7 cellular contexts compared by ENCODE assay signal in genomic region chr4:185707622-185708021, GRCh38.
DNase-seq lines count a peak whose midpoint lies in the region; ATAC-seq and TF ChIP-seq lines count a peak whose summit lies in the region.
"Not testable (repeated sequence)": the region's sequence is repeated elsewhere in the genome, so short reads cannot be mapped to it uniquely, and the experiment has no call there.

No MANE protein-coding gene starts in this region.

- H3K27ac Mint-ChIP-seq in activated B cell treated with CpG ODN at 0.5 μM for 24 hours (peak overlapping the region; percentile 0), MCF 10A (ENCODE audit: low read depth, unreplicated experiment) (peak overlapping the region; percentile 88)

- peak; percentile 65 for ATAC-seq in GM18907 (IDR thresholded peaks at IDR 0.05; ENCODE audit: unreplicated experiment)
- peak; percentile 40 for ATAC-seq in HG03565 (IDR thresholded peaks at IDR 0.05; ENCODE audit: unreplicated experiment)
- peak; percentile 66 for ATAC-seq in activated B cell treated with CpG ODN at 0.5 μM for 24 hours (ENCODE audit: low read depth)

- TF ChIP-seq CTCF in activated B cell treated with CpG ODN at 0.5 μM for 24 hours (IDR thresholded peaks at IDR 0.05); MCF 10A (IDR thresholded peaks at IDR 0.05; ENCODE audit: unreplicated experiment); fibroblast of mammary gland (conservative IDR thresholded peaks at IDR 0.05; ENCODE audit: control insufficient read depth, insufficient read depth, low read depth, low read length): not testable (repeated sequence)

- H3K4me1 Mint-ChIP-seq in activated B cell treated with CpG ODN at 0.5 μM for 24 hours (peaks cover 12% of the 10 kb centered on the region), MCF 10A (ENCODE audit: insufficient read depth, unreplicated experiment) (peaks cover 43% of the 10 kb centered on the region)

- CTCF ChIA-PET in activated B cell treated with CpG ODN at 0.5 μM for 24 hours (lab: Charles Lee), result not testable (repeated sequence)
- CTCF ChIA-PET in MCF 10A (lab: Yijun Ruan, JAX), result interaction anchor here (0.8 to 1.4 kb wide), 2 partner anchors 23 to 65 kb away, joined by 3 to 4 read pairs; no protein-coding TSS in a partner anchor

- H3K9me3 Mint-ChIP-seq in activated B cell treated with CpG ODN at 0.5 μM for 24 hours; MCF 10A (ENCODE audit: unreplicated experiment): not testable (repeated sequence)

- BruUV-seq in MCF 10A (replicated peaks; lab: Mats Ljungman, UMichigan), result not testable (repeated sequence)

- H3K27me3 Mint-ChIP-seq in activated B cell treated with CpG ODN at 0.5 μM for 24 hours; MCF 10A (ENCODE audit: insufficient read depth, unreplicated experiment): not testable (repeated sequence)

- intact Hi-C loops in activated B cell treated with CpG ODN at 0.5 μM for 24 hours (cut with micrococcal nuclease); MCF 10A (cut with micrococcal nuclease): not testable (repeated sequence)

- not testable (repeated sequence) for H3K4me3 ChIP-seq in fibroblast of mammary gland (ENCODE audit: control insufficient read depth, low read depth, low read length); skeletal muscle cell (ENCODE audit: low read depth, low read length)

- H3K36me3 Mint-ChIP-seq in activated B cell treated with CpG ODN at 0.5 μM for 24 hours (ENCODE audit: low read depth); MCF 10A (ENCODE audit: insufficient read depth, unreplicated experiment): not testable (repeated sequence)

- POLR2A ChIA-PET in activated B cell treated with CpG ODN at 0.5 μM for 24 hours (lab: Charles Lee), result not testable (repeated sequence)
- POLR2A ChIA-PET in MCF 10A (lab: Yijun Ruan, JAX), result interaction anchor here (0.8 to 2.6 kb wide), 7 partner anchors 9 to 134 kb away, joined by 3 to 12 read pairs (median 4); no protein-coding TSS in a partner anchor

- not testable (repeated sequence) for H3K4me3 Mint-ChIP-seq in activated B cell treated with CpG ODN at 0.5 μM for 24 hours; MCF 10A (ENCODE audit: unreplicated experiment)

- not testable (repeated sequence) for DNase-seq in activated B cell treated with CpG ODN at 0.5 μM for 24 hours
- DNase-seq in MCF 10A (ENCODE audit: unreplicated experiment) (peak; percentile 50), fibroblast of mammary gland (ENCODE audit: low read depth) (peak; percentile 89), kidney glomerular epithelial cell (lab: John Stamatoyannopoulos, UW) (peak; percentile 75), skeletal muscle cell (ENCODE audit: low read depth) (peak; percentile 78)
